ENCODE assay signal across 12 cellular contexts in genomic region chr15:40325700-40326099, GRCh38. TPM values are rescaled to one million over a fixed set of nuclear protein-coding genes. Genes with fewer than 3 reads are reported as not detected.
DNase-seq lines count a peak whose midpoint lies in the region; ATAC-seq, FAIRE-seq and TF ChIP-seq lines count a peak whose summit lies in the region.
"Had no signal": no experiment of that assay in that cellular context is flagged by ENCODE, and none has a peak within 500 bp of the region (broad histone marks: within the 10 kb centered on the region; RNA-seq: fewer than 3 reads in every experiment).

No MANE protein-coding gene starts in this region.

- peak overlapping the region; percentile 0 to 94 (median 88) for H3K27ac ChIP-seq in heart right ventricle
- no peak overlapping the region for H3K27ac ChIP-seq in H1 (ENCODE audit: low read depth, low read length)
- H3K27ac ChIP-seq in tibial artery: peak overlapping the region; percentile 90 to 92
- H3K27ac ChIP-seq: uterus had no signal

- no peak overlapping the region for H2BK120ac ChIP-seq in H1 (replicated peaks; ENCODE audit: low read depth, low read length)

- no peak overlapping the region for H2BK20ac ChIP-seq in H1 (ENCODE audit: low read length)

- TF ChIP-seq RAD21 in H1 (IDR thresholded peaks at IDR 0.05 in 1 of 2, conservative IDR thresholded peaks at IDR 0.05 in 1 of 2; ENCODE audit: low read depth in 2 of 2, low read length in 2 of 2): no peak

- no peak overlapping the region for H2BK12ac ChIP-seq in H1 (ENCODE audit: low read depth, low read length)

- peak overlapping the region; percentile 58 to 82; a peak in 3 of 4 replicates for H3K4me2 ChIP-seq in H1 (ENCODE audit: insufficient read depth in 1 of 2, low read depth in 2 of 2, low read length in 2 of 2)

- 65 to 66% methylated on average over 2 of the region's 2 CpGs for WGBS in heart right ventricle, 2 donors
- WGBS in H1 (ENCODE audit: extremely low coverage in 1 of 2, insufficient coverage in 1 of 2, insufficient read length in 1 of 2, insufficient replicate concordance in 2 of 2, low coverage in 1 of 2, low lambda C conversion rate in 2 of 2, missing lambda C conversion rate in 1 of 2), 2 experiments: 97% methylated on average over 2 of the region's 2 CpGs; no CpG with 5 or more reads in 1 of the 2 experiments

- H3K9me3 ChIP-seq in heart right ventricle (no peaks in the 10 kb centered on the region), H1 (ENCODE audit: insufficient read depth in 2 of 2, low read depth in 1 of 2, low read length in 1 of 2) (no peaks in the 10 kb centered on the region; a peak in 1 of 4 replicates), tibial artery (no peaks in the 10 kb centered on the region)
- H3K9me3 ChIP-seq: BE2C, uterus had no signal

- peaks cover 0 to 12% (median 0%) of the 10 kb centered on the region in 9 donors for H3K36me3 ChIP-seq in heart right ventricle
- H3K36me3 ChIP-seq in H1 (ENCODE audit: control insufficient read depth in 2 of 4, insufficient read depth in 4 of 4, low read length in 3 of 4): peaks cover 0 to 11% (median 0%) of the 10 kb centered on the region in 4 experiments; a peak in 3 of 8 replicates
- H3K36me3 ChIP-seq in tibial artery: no peaks in the 10 kb centered on the region
- no peaks in the 10 kb centered on the region; the same call in 1 of the 2 replicates for H3K36me3 ChIP-seq in H7 (replicated peaks; ENCODE audit: control insufficient read depth, insufficient read depth, low read length)
- H3K36me3 ChIP-seq: uterus had no signal

- H3K4me1 ChIP-seq in heart right ventricle (peaks cover 7 to 75% (median 63%) of the 10 kb centered on the region in 9 donors), H1 (replicated peaks in 1 of 4; ENCODE audit: control insufficient read depth in 3 of 4, insufficient read depth in 4 of 4, low read length in 3 of 4) (peaks cover 23 to 45% (median 33%) of the 10 kb centered on the region in 4 experiments), tibial artery (peaks cover 0 to 76% (median 64%) of the 10 kb centered on the region in 4 donors)

- TF ChIP-seq POLR2A in H1 (IDR thresholded peaks at IDR 0.05; ENCODE audit: control extremely low read depth in 1 of 2, low read depth in 2 of 2, low read length in 2 of 2): no peak

- H2AK5ac ChIP-seq in H1 (ENCODE audit: low read depth, low read length): no peak overlapping the region

- H3K23me2 ChIP-seq in H1 (ENCODE audit: low read depth, low read length): peaks cover 13% of the 10 kb centered on the region

- no peaks in the 10 kb centered on the region; the same call in 1 of the 2 replicates for H3K79me1 ChIP-seq in H1 (ENCODE audit: low read depth, low read length)

- H4K8ac ChIP-seq in H1 (ENCODE audit: extremely low read depth, insufficient read depth, low read length): no peak overlapping the region

- no peak overlapping the region for H3K4ac ChIP-seq in H1 (replicated peaks; ENCODE audit: insufficient read length, low read depth, low read length)

- H2BK5ac ChIP-seq in H1 (ENCODE audit: low read depth, low read length): no peak overlapping the region

- H4K5ac ChIP-seq in H1 (ENCODE audit: insufficient read length, low read depth, low read length): no peak overlapping the region

- TF ChIP-seq CTCF in heart right ventricle (IDR thresholded peaks at IDR 0.05): no peak
- no peak for TF ChIP-seq CTCF in H1 (IDR thresholded peaks at IDR 0.05; ENCODE audit: control extremely low read depth in 1 of 3, insufficient read depth in 1 of 3, low read depth in 1 of 3, low read length in 3 of 3)
- no peak for TF ChIP-seq CTCF in tibial artery (IDR thresholded peaks at IDR 0.05)

- peaks cover 0 to 14% of the 10 kb centered on the region in 2 experiments; a peak in 3 of 4 replicates for H3K79me2 ChIP-seq in H1 (ENCODE audit: control insufficient read depth in 1 of 2, insufficient read depth in 2 of 2, low read length in 2 of 2)

- H3K27me3 ChIP-seq in heart right ventricle (no peaks in the 10 kb centered on the region), H1 (replicated peaks in 1 of 4; ENCODE audit: control insufficient read depth in 3 of 4, extremely low read depth in 1 of 4, insufficient read depth in 3 of 4, low read length in 3 of 4) (peaks cover 0 to 20% (median 9%) of the 10 kb centered on the region in 4 experiments; a peak in 4 of 7 replicates), tibial artery (no peaks in the 10 kb centered on the region), H7 (ENCODE audit: control insufficient read depth, insufficient read depth, low read length) (peaks cover 26% of the 10 kb centered on the region)
- H3K27me3 ChIP-seq: BE2C, uterus had no signal

- DNase-seq in heart right ventricle (no peak), cardiac septum (ENCODE audit: low spot score) (no peak), H1 (ENCODE audit: low read depth in 1 of 2, low spot score in 2 of 2) (no peak), tibial artery (no peak), COLO829 (ENCODE audit: low spot score) (no peak), H7 (no peak)
- DNase-seq: activated CD4-positive, alpha-beta memory T cell treated with anti-CD3 and anti-CD28 coated beads for 36 hours; BE2C; NCI-H1048; uterus had no signal

- POLR2A ChIA-PET in H1 (lab: Charles Lee; ENCODE audit: partially characterized antibody): interaction anchor here (1.2 to 5.6 kb wide), 3 partner anchors 12 to 19 kb away, joined by 3 to 66 read pairs (median 3); partner anchors contain the start of gene CCDC9B

- H2AFZ ChIP-seq in H1 (ENCODE audit: low read length): no peak overlapping the region

- intact Hi-C loops in heart right ventricle (cut with DNase I) (loop anchor here in 2 of 10 donors (1.0 to 10.0 kb wide), 2 partner anchors 15 to 49 kb away; partner anchors contain the start of gene CCDC9B (in 1 of the 2)), cardiac septum (cut with DNase I) (no loop called here), tibial artery (cut with DNase I; ENCODE audit: low total_unique reads) (no loop called here)

- H3K4me3 ChIP-seq in heart right ventricle (peak overlapping the region in 8 of 10 donors; percentile 78 to 88 (median 82)), H1 (ENCODE audit: extremely low read depth in 1 of 4, insufficient read depth in 2 of 4, low read depth in 3 of 4, low read length in 4 of 4) (peak overlapping the region in 1 of 4 experiments; percentile 72; a peak in 1 of 8 replicates), tibial artery (peak overlapping the region; percentile 75 to 97), H7 (ENCODE audit: insufficient read depth, low read depth, low read length) (no peak overlapping the region)

- no peaks in the 10 kb centered on the region for H4K20me1 ChIP-seq in H1 (replicated peaks in 1 of 2; ENCODE audit: control insufficient read depth in 1 of 2, insufficient read depth in 2 of 2, low read length in 2 of 2)

- H3K56ac ChIP-seq in H1 (replicated peaks; ENCODE audit: insufficient read length, low read depth, low read length): no peak overlapping the region

- no peak for ATAC-seq in heart right ventricle
- ATAC-seq: Panc1 had no signal

- H3K9ac ChIP-seq in H1 (replicated peaks in 1 of 4; ENCODE audit: extremely low read depth in 1 of 4, low read depth in 3 of 4, low read length in 3 of 4): no peak overlapping the region

- no peak overlapping the region for H4K91ac ChIP-seq in H1 (replicated peaks; ENCODE audit: insufficient read length, low read length)

- CTCF ChIA-PET in H1 (lab: Charles Lee; ENCODE audit: partially characterized antibody): interaction anchor here (0.7 to 21.1 kb wide), 12 partner anchors 12 to 169 kb away, joined by 3 to 295 read pairs (median 4); partner anchors contain the start of gene CCDC9B

- no peak overlapping the region for H3K14ac ChIP-seq in H1 (ENCODE audit: insufficient read length)

- no peak overlapping the region for H2BK15ac ChIP-seq in H1 (ENCODE audit: low read length)

- no peak for FAIRE-seq in H1 (lab: Jason Lieb, UNC)

- no peak for TF ChIP-seq EP300 in H1 (IDR thresholded peaks at IDR 0.05; ENCODE audit: borderline replicate concordance in 1 of 2, low read depth in 2 of 2, low read length in 2 of 2)

- no peak overlapping the region for H3K23ac ChIP-seq in H1 (ENCODE audit: insufficient read length)

- H3K18ac ChIP-seq in H1 (ENCODE audit: extremely low read depth, low read length): no peak overlapping the region

RNA-seq across cellular contexts. Expression of gene INAFM2, which starts 2.2 kb away (rescaled TPM):
- total RNA-seq in heart right ventricle (10 to 100 TPM; 32.5 to 63.9 (median 40.9) TPM), cardiac septum (40.0 TPM)
- polyA plus RNA-seq in heart right ventricle (10 to 100 TPM; 19.8 to 56.1 TPM), H1 (2011; rRNA removed) (9.6 and 15.3 TPM in 2 replicates)
- 35.1 and 38.2 TPM in 2 replicates for total RNA-seq in H1 (2021; fragmentation: NEBNext Ultra II Directional; extraction: Animal tissue kit (Norgen Biotek cat#: 25700))
- 11.9 TPM for polyA plus RNA-seq in H1 (2011; cell fraction: cytosol; rRNA removed)
- 9.2 TPM for polyA plus RNA-seq in H1 (2011; cell fraction: nucleus; rRNA removed)
- polyA plus RNA-seq in H1 (2012, experiment 1 of 2): 16.0 to 31.4 TPM (median 18.6 TPM) in 4 replicates
- 19.4 TPM for polyA plus RNA-seq in H1 (2012, experiment 2 of 2)
- 39.7 TPM for polyA plus RNA-seq in H1 (2013, experiment 1 of 2)
- 42.5 TPM for polyA plus RNA-seq in H1 (2013, experiment 2 of 2)
- 8.6 and 10.5 TPM in 2 replicates for polyA minus RNA-seq in H1 (2011; rRNA and poly(A)+ RNA removed)
- polyA minus RNA-seq in H1 (2011; cell fraction: cytosol; rRNA and poly(A)+ RNA removed): 10.1 TPM
- 14.0 TPM for polyA minus RNA-seq in H1 (2011; cell fraction: nucleus; rRNA and poly(A)+ RNA removed)
- total RNA-seq in H7 (2014; rRNA removed; shearing (Covaris generic)): 15.2 and 15.8 TPM in 2 replicates

RNA-seq across cellular contexts. Expression of gene CCDC9B, which starts 15.0 kb away (rescaled TPM):
- total RNA-seq in heart right ventricle: 100 to 1,000 TPM; 113 to 190 (median 151) TPM
- polyA plus RNA-seq in heart right ventricle: 10 to 100 TPM; 13.0 to 97.4 TPM
- total RNA-seq in cardiac septum: 178 TPM
- 0.33 and 0.78 TPM in 2 replicates for total RNA-seq in H1 (2021; fragmentation: NEBNext Ultra II Directional; extraction: Animal tissue kit (Norgen Biotek cat#: 25700))
- polyA plus RNA-seq in H1 (2011; rRNA removed): 0.45 and 0.63 TPM in 2 replicates
- 0.10 TPM for polyA plus RNA-seq in H1 (2011; cell fraction: cytosol; rRNA removed)
- polyA plus RNA-seq in H1 (2011; cell fraction: nucleus; rRNA removed): 0.73 TPM
- 0.62 to 1.1 TPM (median 0.85 TPM) in 4 replicates for polyA plus RNA-seq in H1 (2012, experiment 1 of 2)
- polyA plus RNA-seq in H1 (2012, experiment 2 of 2): 0.25 TPM
- polyA plus RNA-seq in H1 (2013, experiment 1 of 2): 0.71 TPM
- polyA plus RNA-seq in H1 (2013, experiment 2 of 2): 0.50 TPM
- polyA minus RNA-seq in H1 (2011; rRNA and poly(A)+ RNA removed): 0.22 and 0.50 TPM in 2 replicates
- 0.66 TPM for polyA minus RNA-seq in H1 (2011; cell fraction: cytosol; rRNA and poly(A)+ RNA removed)
- polyA minus RNA-seq in H1 (2011; cell fraction: nucleus; rRNA and poly(A)+ RNA removed): 1.8 TPM
- 0.03 and 0.18 TPM in 2 replicates for total RNA-seq in H7 (2014; rRNA removed; shearing (Covaris generic))

RNA-seq across cellular contexts. Expression of gene PLCB2, which starts 18.0 kb away (rescaled TPM):
- 10 to 100 TPM in 2 of 10 donors, 1 to 10 TPM in 8; 1.2 to 24.4 (median 4.9) TPM for total RNA-seq in heart right ventricle
- 10 to 100 TPM in 1 of 2 donors, 1 to 10 TPM in 1; 4.2 to 14.6 TPM for polyA plus RNA-seq in heart right ventricle
- 4.6 TPM for total RNA-seq in cardiac septum
- 8.4 and 9.4 TPM in 2 replicates for total RNA-seq in H1 (2021; fragmentation: NEBNext Ultra II Directional; extraction: Animal tissue kit (Norgen Biotek cat#: 25700))
- 7.2 and 11.3 TPM in 2 replicates for polyA plus RNA-seq in H1 (2011; rRNA removed)
- polyA plus RNA-seq in H1 (2011; cell fraction: cytosol; rRNA removed): 10.7 TPM
- 30.4 TPM for polyA plus RNA-seq in H1 (2011; cell fraction: nucleus; rRNA removed)
- polyA plus RNA-seq in H1 (2012, experiment 1 of 2): 4.1 to 10.7 TPM (median 7.5 TPM) in 4 replicates
- polyA plus RNA-seq in H1 (2012, experiment 2 of 2): 4.1 TPM
- polyA plus RNA-seq in H1 (2013, experiment 1 of 2): 7.0 TPM
- 7.6 TPM for polyA plus RNA-seq in H1 (2013, experiment 2 of 2)
- polyA minus RNA-seq in H1 (2011; rRNA and poly(A)+ RNA removed): 6.1 and 6.2 TPM in 2 replicates
- 3.7 TPM for polyA minus RNA-seq in H1 (2011; cell fraction: cytosol; rRNA and poly(A)+ RNA removed)
- polyA minus RNA-seq in H1 (2011; cell fraction: nucleus; rRNA and poly(A)+ RNA removed): 20.0 TPM
- 11.3 and 13.9 TPM in 2 replicates for total RNA-seq in H7 (2014; rRNA removed; shearing (Covaris generic))

RNA-seq across cellular contexts. Expression of gene PHGR1, which starts 25.1 kb away (rescaled TPM):
- total RNA-seq in heart right ventricle: not detected
- not detected for polyA plus RNA-seq in heart right ventricle
- total RNA-seq in cardiac septum: not detected
- not detected in 2 replicates for total RNA-seq in H1 (2021; fragmentation: NEBNext Ultra II Directional; extraction: Animal tissue kit (Norgen Biotek cat#: 25700))
- polyA plus RNA-seq in H1 (2011; rRNA removed): not detected in 2 replicates
- polyA plus RNA-seq in H1 (2011; cell fraction: cytosol; rRNA removed): not detected
- polyA plus RNA-seq in H1 (2011; cell fraction: nucleus; rRNA removed): not detected
- polyA plus RNA-seq in H1 (2012, experiment 1 of 2): not detected in 4 replicates
- polyA plus RNA-seq in H1 (2012, experiment 2 of 2): not detected
- not detected for polyA plus RNA-seq in H1 (2013, experiment 1 of 2)
- polyA plus RNA-seq in H1 (2013, experiment 2 of 2): not detected
- not detected in 2 replicates for polyA minus RNA-seq in H1 (2011; rRNA and poly(A)+ RNA removed)
- not detected for polyA minus RNA-seq in H1 (2011; cell fraction: cytosol; rRNA and poly(A)+ RNA removed)
- not detected for polyA minus RNA-seq in H1 (2011; cell fraction: nucleus; rRNA and poly(A)+ RNA removed)
- not detected in 2 replicates for total RNA-seq in H7 (2014; rRNA removed; shearing (Covaris generic))
- total RNA-seq: activated CD4-positive, alpha-beta memory T cell treated with anti-CD3 and anti-CD28 coated beads for 36 hours; fibroblast of lung had no signal
- polyA plus RNA-seq: fibroblast of lung had no signal

RNA-seq across cellular contexts. Expression of gene DISP2, which starts 32.3 kb away (rescaled TPM):
- total RNA-seq in heart right ventricle (1 to 10 TPM in 2 of 10 donors, under 1 TPM in 8; 0.08 to 1.3 (median 0.71) TPM), cardiac septum (1.2 TPM)
- polyA plus RNA-seq in heart right ventricle (1 to 10 TPM in 1 of 2 donors, under 1 TPM in 1; 0.16 to 2.7 TPM), H1 (2011; rRNA removed) (0.45 and 0.72 TPM in 2 replicates)
- total RNA-seq in H1 (2021; fragmentation: NEBNext Ultra II Directional; extraction: Animal tissue kit (Norgen Biotek cat#: 25700)): 1.2 and 3.4 TPM in 2 replicates
- polyA plus RNA-seq in H1 (2011; cell fraction: cytosol; rRNA removed): 0.36 TPM
- polyA plus RNA-seq in H1 (2011; cell fraction: nucleus; rRNA removed): 1.1 TPM
- 1.3 to 2.7 TPM (median 2.0 TPM) in 4 replicates for polyA plus RNA-seq in H1 (2012, experiment 1 of 2)
- 1.4 TPM for polyA plus RNA-seq in H1 (2012, experiment 2 of 2)
- polyA plus RNA-seq in H1 (2013, experiment 1 of 2): 4.3 TPM
- polyA plus RNA-seq in H1 (2013, experiment 2 of 2): 4.1 TPM
- 0.56 and 1.6 TPM in 2 replicates for polyA minus RNA-seq in H1 (2011; rRNA and poly(A)+ RNA removed)
- polyA minus RNA-seq in H1 (2011; cell fraction: cytosol; rRNA and poly(A)+ RNA removed): 0.73 TPM
- 2.2 TPM for polyA minus RNA-seq in H1 (2011; cell fraction: nucleus; rRNA and poly(A)+ RNA removed)
- total RNA-seq in H7 (2014; rRNA removed; shearing (Covaris generic)): 0.04 and 0.52 TPM in 2 replicates

Comparison
In these comparisons a context has a peak if more than half of its experiments do, and no peak if none do; other contexts are left out.
1. RNA of gene CCDC9B, which starts 15.0 kb away (total RNA-seq): 178 TPM in cardiac septum (single experiment) and 113 to 190 TPM in heart right ventricle; 0.33 to 0.78 TPM in H1 and 0.03 to 0.18 TPM in H7; every median in the first group is over 10 times any median in the second.